Comparison of ENCODE assay signal across 1 cellular context in genomic region chr2:201433389-201433995, GRCh38.
TF ChIP-seq lines count a peak whose summit lies in the region.

No MANE protein-coding gene starts in this region.

TF ChIP-seq in K562, 482 proteins besides CTCF, POLR2A, EP300 and RAD21 (continued from another document):
- TF ChIP-seq ATF3 (IDR thresholded peaks at IDR 0.05): no peak
- TF ChIP-seq ATF3 (CRISPR knock-in tag; conservative IDR thresholded peaks at IDR 0.05): no peak
- TF ChIP-seq BHLHE40 (IDR thresholded peaks at IDR 0.05; ENCODE audit: low read length): no peak
- TF ChIP-seq ZSCAN32 (CRISPR knock-in tag; IDR thresholded peaks at IDR 0.05): no peak
- TF ChIP-seq HOXB6 (CRISPR knock-in tag; IDR thresholded peaks at IDR 0.05; ENCODE audit: borderline replicate concordance): no peak
